In the genomic region with DNA sequence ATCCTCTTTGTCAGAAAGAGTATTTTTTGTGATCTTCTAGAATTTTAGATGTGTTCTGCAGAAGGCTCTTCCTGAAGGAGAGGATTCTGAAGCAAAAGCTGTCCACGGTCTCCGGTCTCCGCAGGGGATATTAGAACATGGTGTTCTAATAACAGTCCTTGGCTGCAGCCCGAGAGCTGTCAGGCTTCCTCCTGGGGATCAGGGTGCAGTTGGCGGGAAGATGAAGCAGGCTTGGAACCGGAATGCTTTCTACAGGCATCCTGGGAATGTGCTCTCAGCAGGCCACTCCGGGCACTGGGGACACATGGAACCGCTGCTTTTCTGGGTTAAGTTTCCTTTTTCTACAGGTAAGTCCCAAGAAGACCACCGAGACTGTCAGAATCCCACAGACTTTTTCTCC, we compare ENCODE assay signal across 16 cellular contexts.
A peak's percentile ranks its signal among the peaks of the same experiment; 100 is the strongest.
DNase-seq lines count a peak whose midpoint lies in the region; ATAC-seq and TF ChIP-seq lines count a peak whose summit lies in the region.
"Had no signal": no experiment of that assay in that cellular context is flagged by ENCODE, and none has a peak within 500 bp of the region (broad histone marks: within the 10 kb centered on the region; RNA-seq: fewer than 3 reads in every experiment).

No MANE protein-coding gene starts in this region.

- H3K4me3 Mint-ChIP-seq in MCF 10A (ENCODE audit: unreplicated experiment): no peak overlapping the region
- H3K4me3 Mint-ChIP-seq in activated T-cell treated with anti-CD3 and anti-CD28 coated beads, Interleukin-2, amount 50 U/mL, for 72 hours: no peak overlapping the region
- H3K4me3 Mint-ChIP-seq: CD4-positive, alpha-beta T cell had no signal

- no peaks in the 10 kb centered on the region for H3K9me3 Mint-ChIP-seq in MCF 10A (ENCODE audit: unreplicated experiment)
- H3K9me3 Mint-ChIP-seq in activated T-cell treated with anti-CD3 and anti-CD28 coated beads, Interleukin-2, amount 50 U/mL, for 72 hours: no peaks in the 10 kb centered on the region
- H3K9me3 Mint-ChIP-seq: CD4-positive, alpha-beta T cell had no signal

- POLR2A ChIA-PET in MCF 10A (lab: Yijun Ruan, JAX): no interaction called here

- H3K9me3 ChIP-seq in mammary epithelial cell (replicated peaks; ENCODE audit: insufficient read depth, low read length) (no peaks in the 10 kb centered on the region), left ventricle myocardium inferior (replicated peaks) (no peaks in the 10 kb centered on the region), aorta (ENCODE audit: control insufficient read depth, low read length) (no peaks in the 10 kb centered on the region), SJCRH30 (replicated peaks) (no peaks in the 10 kb centered on the region)

- H3K4me2 ChIP-seq in mammary epithelial cell (ENCODE audit: insufficient read depth, low read depth, low read length): no peak overlapping the region

- in situ Hi-C loops in mammary epithelial cell (cut with MboI; ENCODE audit: low sequenced_read_pairs in 2 of 2): no loop called here

- H3K27me3 ChIP-seq in mammary epithelial cell (ENCODE audit: insufficient read depth, low read length): no peaks in the 10 kb centered on the region
- H3K27me3 ChIP-seq in left ventricle myocardium inferior (ENCODE audit: low read depth): no peaks in the 10 kb centered on the region
- H3K27me3 ChIP-seq in aorta (ENCODE audit: control insufficient read depth in 1 of 2, insufficient read depth in 2 of 2, low read length in 1 of 2): no peaks in the 10 kb centered on the region
- no peaks in the 10 kb centered on the region for H3K27me3 ChIP-seq in SJCRH30

- no peak overlapping the region for H3K9ac ChIP-seq in mammary epithelial cell (ENCODE audit: insufficient read depth, low read length)
- H3K9ac ChIP-seq: parathyroid adenoma had no signal

- H3K4me3 ChIP-seq in mammary epithelial cell (replicated peaks in 1 of 3; ENCODE audit: insufficient read depth in 1 of 3, low read depth in 2 of 3, low read length in 3 of 3): no peak overlapping the region
- peak overlapping the region; percentile 24 for H3K4me3 ChIP-seq in left ventricle myocardium inferior
- no peak overlapping the region for H3K4me3 ChIP-seq in aorta (ENCODE audit: low read length in 2 of 2)
- no peak overlapping the region for H3K4me3 ChIP-seq in SJCRH30

- peak; percentile 41 for ATAC-seq in aorta (ENCODE audit: low FRiP score)
- ATAC-seq in activated T-cell treated with anti-CD3 and anti-CD28 coated beads, Interleukin-2, amount 50 U/mL, for 72 hours (replicated peaks in 1 of 2): no peak
- ATAC-seq: SK-N-SH treated with all-trans-retinoic acid at 6 μM for 48 hours had no signal

- peak overlapping the region; percentile 16 for H2AFZ ChIP-seq in mammary epithelial cell (ENCODE audit: low read depth, low read length)
- H2AFZ ChIP-seq: parathyroid adenoma had no signal

- DNase-seq in mammary epithelial cell (no peak), MCF 10A (ENCODE audit: unreplicated experiment) (no peak), left ventricle myocardium inferior (peak; percentile 59), pons (ENCODE audit: low spot score) (peak; percentile 15), aorta (no peak), SJCRH30 (no peak)
- no peak for DNase-seq in activated naive CD4-positive, alpha-beta T cell (lab: John Stamatoyannopoulos, UW)
- no peak for DNase-seq in activated T-cell treated with anti-CD3 and anti-CD28 coated beads, Interleukin-2, amount 50 U/mL, for 72 hours
- DNase-seq: activated gamma-delta T cell treated with Interleukin-2 at 50 U/mL for 16 hours; CD4-positive, alpha-beta T cell; NCI-H1092 treated with DMSO at 0.1 percent for 48 hours; NCI-H345; stimulated activated CD4-positive, alpha-beta T cell treated with anti-CD3 and anti-CD28 coated beads, Interleukin-4, amount 100 ng/mL, for 1 hour had no signal

- TF ChIP-seq CTCF in mammary epithelial cell (conservative IDR thresholded peaks at IDR 0.05 in 1 of 2, IDR thresholded peaks at IDR 0.05 in 1 of 2; ENCODE audit: extremely low read depth in 1 of 2, insufficient read depth in 1 of 2, low read depth in 1 of 2, low read length in 2 of 2) (no peak), MCF 10A (IDR thresholded peaks at IDR 0.05; ENCODE audit: unreplicated experiment) (no peak), left ventricle myocardium inferior (IDR thresholded peaks at IDR 0.05; ENCODE audit: borderline replicate concordance) (no peak)

- H3K27ac Mint-ChIP-seq in MCF 10A (ENCODE audit: low read depth, unreplicated experiment): no peak overlapping the region
- H3K27ac Mint-ChIP-seq in activated T-cell treated with anti-CD3 and anti-CD28 coated beads, Interleukin-2, amount 50 U/mL, for 72 hours: no peak overlapping the region
- H3K27ac Mint-ChIP-seq: CD4-positive, alpha-beta T cell had no signal

- intact Hi-C loops in mammary epithelial cell (cut with micrococcal nuclease): no loop called here
- intact Hi-C loops in MCF 10A (cut with micrococcal nuclease): no loop called here
- intact Hi-C loops in left ventricle myocardium inferior (cut with micrococcal nuclease): no loop called here
- intact Hi-C loops in aorta (cut with DNase I): no loop called here

- H3K27me3 Mint-ChIP-seq in MCF 10A (ENCODE audit: insufficient read depth, unreplicated experiment): no peaks in the 10 kb centered on the region
- peaks cover 5% of the 10 kb centered on the region for H3K27me3 Mint-ChIP-seq in activated T-cell treated with anti-CD3 and anti-CD28 coated beads, Interleukin-2, amount 50 U/mL, for 72 hours (ENCODE audit: low read depth)
- H3K27me3 Mint-ChIP-seq: CD4-positive, alpha-beta T cell had no signal

- H3K4me1 ChIP-seq in mammary epithelial cell (ENCODE audit: insufficient read depth, low read length) (peaks cover 5% of the 10 kb centered on the region), left ventricle myocardium inferior (peaks cover 13% of the 10 kb centered on the region), aorta (ENCODE audit: control insufficient read depth in 1 of 2, insufficient read depth in 2 of 2, low read length in 2 of 2) (no peaks in the 10 kb centered on the region), SJCRH30 (no peaks in the 10 kb centered on the region)
- H3K4me1 ChIP-seq: parathyroid adenoma had no signal

- dilution Hi-C loops in mammary epithelial cell (cut with HindIII; ENCODE audit: low sequenced_read_pairs): no loop called here

- H3K79me2 ChIP-seq in mammary epithelial cell (ENCODE audit: insufficient read depth, low read length): no peaks in the 10 kb centered on the region
- H3K79me2 ChIP-seq: parathyroid adenoma had no signal

- peaks cover 5% of the 10 kb centered on the region for H3K4me1 Mint-ChIP-seq in MCF 10A (ENCODE audit: insufficient read depth, unreplicated experiment)
- no peaks in the 10 kb centered on the region for H3K4me1 Mint-ChIP-seq in activated T-cell treated with anti-CD3 and anti-CD28 coated beads, Interleukin-2, amount 50 U/mL, for 72 hours (ENCODE audit: low read depth)

- WGBS in mammary epithelial cell (ENCODE audit: low coverage, missing lambda C conversion rate): 42% methylated on average over 9 of the region's 9 CpGs
- 9 to 11% methylated on average over 9 of the region's 9 CpGs for WGBS in aorta, 2 donors

- H3K27ac ChIP-seq in mammary epithelial cell (ENCODE audit: insufficient read depth, low read depth, low read length) (no peak overlapping the region), left ventricle myocardium inferior (replicated peaks) (peak overlapping the region; percentile 67), aorta (ENCODE audit: low read depth in 1 of 2, low read length in 2 of 2) (no peak overlapping the region), SJCRH30 (no peak overlapping the region)
- H3K27ac ChIP-seq: 22Rv1, parathyroid adenoma had no signal

- no peaks in the 10 kb centered on the region for H3K36me3 Mint-ChIP-seq in MCF 10A (ENCODE audit: insufficient read depth, unreplicated experiment)
- no peaks in the 10 kb centered on the region for H3K36me3 Mint-ChIP-seq in activated T-cell treated with anti-CD3 and anti-CD28 coated beads, Interleukin-2, amount 50 U/mL, for 72 hours (ENCODE audit: insufficient read depth in 2 of 2)

- BruUV-seq in mammary epithelial cell (replicated peaks; lab: Mats Ljungman, UMichigan): no TSS peak
- no TSS peak for BruUV-seq in MCF 10A (replicated peaks; lab: Mats Ljungman, UMichigan)

- H3K36me3 ChIP-seq in mammary epithelial cell (ENCODE audit: insufficient read depth, low read length) (no peaks in the 10 kb centered on the region), left ventricle myocardium inferior (no peaks in the 10 kb centered on the region), aorta (ENCODE audit: control insufficient read depth in 1 of 2, insufficient read depth in 2 of 2, low read length in 1 of 2) (no peaks in the 10 kb centered on the region), SJCRH30 (no peaks in the 10 kb centered on the region)

- CTCF ChIA-PET in mammary epithelial cell (lab: Charles Lee; ENCODE audit: low non-redundant PET) (no interaction called here), MCF 10A (lab: Yijun Ruan, JAX) (no interaction called here)

- no peaks in the 10 kb centered on the region for H4K20me1 ChIP-seq in mammary epithelial cell (ENCODE audit: insufficient read depth, low read length)

Comparison
In these comparisons a context has a peak if more than half of its experiments do, and no peak if none do; other contexts are left out.
1. DNase-seq: peak in left ventricle myocardium inferior (single experiment) and pons (single experiment); none in mammary epithelial cell (single experiment), MCF 10A (single experiment), aorta (0 of 2), activated naive CD4-positive, alpha-beta T cell (0 of 4), activated T-cell treated with anti-CD3 and anti-CD28 coated beads, Interleukin-2, amount 50 U/mL, for 72 hours (0 of 2) and SJCRH30 (0 of 2).